Comparison of ENCODE assay signal across 23 cellular contexts in the genomic region with DNA sequence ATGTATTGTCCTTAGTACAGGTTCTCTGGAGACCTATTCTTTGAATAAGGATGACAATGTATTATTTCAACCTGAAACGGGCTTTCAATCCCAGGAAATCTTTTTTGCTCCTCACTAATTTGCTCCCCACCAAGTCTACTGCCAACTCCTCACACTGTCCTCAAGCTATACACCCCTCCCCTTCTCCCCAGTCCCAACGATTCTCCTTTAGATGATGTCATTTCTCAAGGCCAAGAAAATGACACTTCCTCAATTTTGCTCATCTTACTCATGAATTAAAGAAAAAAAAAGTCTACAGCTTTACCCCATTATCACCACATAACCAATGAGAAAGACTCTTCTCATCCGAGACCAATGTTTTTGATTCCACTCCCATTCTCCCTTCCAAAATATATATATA. TPM values are rescaled to one million over a fixed set of nuclear protein-coding genes. Genes with fewer than 3 reads are reported as not detected.
DNase-seq lines count a peak whose midpoint lies in the region; ATAC-seq and TF ChIP-seq lines count a peak whose summit lies in the region.
"Had no signal": no experiment of that assay in that cellular context is flagged by ENCODE, and none has a peak within 500 bp of the region (broad histone marks: within the 10 kb centered on the region; RNA-seq: fewer than 3 reads in every experiment).

No MANE protein-coding gene starts in this region.

- DNase-seq in CD14-positive monocyte (ENCODE audit: low spot score) (no peak), NOMO-1 treated with dmso at 0.1 percent for 144 hours (lab: John Stamatoyannopoulos, UW; ENCODE audit: unreplicated experiment) (peak; percentile 15), endodermal cell (no peak), Peyer's patch (no peak), GM10266 (ENCODE audit: extremely low spot score) (no peak), NCI-H2081 treated with DMSO at 0.1 percent for 48 hours (lab: John Stamatoyannopoulos, UW) (no peak)
- no peak for DNase-seq in CD4-positive, alpha-beta memory T cell
- DNase-seq: activated CD8-positive, alpha-beta memory T cell treated with anti-CD3 and anti-CD28 coated beads, Interleukin-2, amount 50 U/mL, for 48 hours; CD8-positive, alpha-beta memory T cell; cerebellar nuclear complex; kidney glomerular epithelial cell; NCI-H1092; NCI-H1930; NCI-H2227 treated with DMSO at 0.1 percent for 48 hours; NCI-H748 treated with DMSO at 0.1 percent for 48 hours; SHP77; T-cell had no signal

- H3K27me3 ChIP-seq in CD4-positive, alpha-beta memory T cell (ENCODE audit: insufficient read depth, low read length): no peaks in the 10 kb centered on the region
- H3K27me3 ChIP-seq in endodermal cell (ENCODE audit: control insufficient read depth, insufficient read depth, low read length, poor library complexity, severe bottlenecking) (no peaks in the 10 kb centered on the region), Peyer's patch (no peaks in the 10 kb centered on the region)

- H3K27me3 Mint-ChIP-seq in CD14-positive monocyte (ENCODE audit: low read depth in 3 of 3) (peaks cover 0 to 19% (median 0%) of the 10 kb centered on the region in 3 donors), endodermal cell (ENCODE audit: insufficient read depth) (no peaks in the 10 kb centered on the region)
- H3K27me3 Mint-ChIP-seq in CD4-positive, alpha-beta memory T cell: no peaks in the 10 kb centered on the region
- H3K27me3 Mint-ChIP-seq: activated T-helper 17 cell treated with anti-CD3 and anti-CD28 coated beads, Interleukin-2, amount 50 U/mL, for 72 hours; CD8-positive, alpha-beta memory T cell; T-cell; type B pancreatic cell had no signal

- no peak for ATAC-seq in GM19397 (IDR thresholded peaks at IDR 0.05; ENCODE audit: unreplicated experiment)
- ATAC-seq: activated T-helper 17 cell treated with anti-CD3 and anti-CD28 coated beads, Interleukin-2, amount 50 U/mL, for 72 hours; T-cell had no signal

- 90% methylated on average over 2 of the region's 3 CpGs; no CpG with 5 or more reads in 1 of the 2 experiments for WGBS in endodermal cell (ENCODE audit: insufficient coverage in 1 of 2, insufficient read length in 1 of 2), 2 experiments

- no peak overlapping the region for H3K4me3 Mint-ChIP-seq in CD14-positive monocyte
- H3K4me3 Mint-ChIP-seq in CD4-positive, alpha-beta memory T cell: no peak overlapping the region
- H3K4me3 Mint-ChIP-seq in endodermal cell: no peak overlapping the region
- H3K4me3 Mint-ChIP-seq: activated T-helper 17 cell treated with anti-CD3 and anti-CD28 coated beads, Interleukin-2, amount 50 U/mL, for 72 hours; CD8-positive, alpha-beta memory T cell; T-cell; type B pancreatic cell had no signal

- H3K4me1 ChIP-seq in CD4-positive, alpha-beta memory T cell (ENCODE audit: insufficient read depth, low read length): no peaks in the 10 kb centered on the region
- H3K4me1 ChIP-seq in endodermal cell (ENCODE audit: control insufficient read depth, insufficient read depth, low read length) (no peaks in the 10 kb centered on the region), Peyer's patch (no peaks in the 10 kb centered on the region)

- H3K27ac Mint-ChIP-seq in CD14-positive monocyte: peak overlapping the region in 6 of 7 donors; percentile 27 to 88 (median 68)
- peak overlapping the region in 4 of 7 donors; percentile 18 to 60 (median 32) for H3K27ac Mint-ChIP-seq in CD4-positive, alpha-beta memory T cell
- H3K27ac Mint-ChIP-seq in endodermal cell: peak overlapping the region; percentile 69
- H3K27ac Mint-ChIP-seq: activated T-helper 17 cell treated with anti-CD3 and anti-CD28 coated beads, Interleukin-2, amount 50 U/mL, for 72 hours; T-cell had no signal

- H3K4me1 Mint-ChIP-seq in CD14-positive monocyte (peaks cover 8% of the 10 kb centered on the region), endodermal cell (peaks cover 40% of the 10 kb centered on the region)
- H3K4me1 Mint-ChIP-seq in CD4-positive, alpha-beta memory T cell: peaks cover 0 to 11% (median 2%) of the 10 kb centered on the region in 4 donors
- H3K4me1 Mint-ChIP-seq: activated T-helper 17 cell treated with anti-CD3 and anti-CD28 coated beads, Interleukin-2, amount 50 U/mL, for 72 hours had no signal

- POLR2A ChIA-PET in CD4-positive, alpha-beta memory T cell (lab: Charles Lee; ENCODE audit: partially characterized antibody): no interaction called here

- H3K9me3 ChIP-seq in CD4-positive, alpha-beta memory T cell (ENCODE audit: control insufficient read depth in 1 of 2, low read length in 2 of 2): no peaks in the 10 kb centered on the region
- no peaks in the 10 kb centered on the region for H3K9me3 ChIP-seq in endodermal cell (ENCODE audit: control insufficient read depth, low read length)
- no peaks in the 10 kb centered on the region for H3K9me3 ChIP-seq in Peyer's patch

- no peak for TF ChIP-seq POLR2A in Peyer's patch (IDR thresholded peaks at IDR 0.05)

- H3K27ac ChIP-seq in CD4-positive, alpha-beta memory T cell (ENCODE audit: low read depth, low read length): no peak overlapping the region
- H3K27ac ChIP-seq in endodermal cell (ENCODE audit: low read depth, low read length) (no peak overlapping the region), Peyer's patch (no peak overlapping the region)
- H3K27ac ChIP-seq: PC-9 had no signal

- H3K9ac ChIP-seq in endodermal cell (ENCODE audit: extremely low read depth, low read length, poor library complexity, severe bottlenecking): no peak overlapping the region

- CTCF ChIA-PET in CD4-positive, alpha-beta memory T cell (lab: Charles Lee; ENCODE audit: partially characterized antibody): no interaction called here

- H3K36me3 Mint-ChIP-seq in CD14-positive monocyte (peaks cover 19 to 72% of the 10 kb centered on the region in 2 donors), endodermal cell (ENCODE audit: low read depth) (peaks cover 49% of the 10 kb centered on the region)
- peaks cover 8 to 18% of the 10 kb centered on the region in 2 donors for H3K36me3 Mint-ChIP-seq in CD4-positive, alpha-beta memory T cell

- no peak overlapping the region for H3K4me3 ChIP-seq in CD4-positive, alpha-beta memory T cell (ENCODE audit: low read length in 2 of 2)
- H3K4me3 ChIP-seq in endodermal cell (ENCODE audit: low read length) (no peak overlapping the region), Peyer's patch (no peak overlapping the region)
- H3K4me3 ChIP-seq: lung, PC-9 had no signal

- intact Hi-C loops in CD14-positive monocyte (cut with micrococcal nuclease): no loop called here
- intact Hi-C loops in CD4-positive, alpha-beta memory T cell (cut with micrococcal nuclease): no loop called here

- no peaks in the 10 kb centered on the region for H3K9me3 Mint-ChIP-seq in CD14-positive monocyte
- H3K9me3 Mint-ChIP-seq in CD4-positive, alpha-beta memory T cell: no peaks in the 10 kb centered on the region
- no peaks in the 10 kb centered on the region for H3K9me3 Mint-ChIP-seq in endodermal cell
- H3K9me3 Mint-ChIP-seq: activated T-helper 17 cell treated with anti-CD3 and anti-CD28 coated beads, Interleukin-2, amount 50 U/mL, for 72 hours; CD8-positive, alpha-beta memory T cell; T-cell; type B pancreatic cell had no signal

- TF ChIP-seq CTCF in CD14-positive monocyte (IDR thresholded peaks at IDR 0.05) (no peak), endodermal cell (conservative IDR thresholded peaks at IDR 0.05) (no peak), Peyer's patch (IDR thresholded peaks at IDR 0.05) (no peak), GM10266 (IDR thresholded peaks at IDR 0.05; ENCODE audit: control insufficient read depth, insufficient read depth, low read depth, missing control alignments) (no peak)

- no peaks in the 10 kb centered on the region for H3K36me3 ChIP-seq in CD4-positive, alpha-beta memory T cell (ENCODE audit: insufficient read depth, low read length)
- H3K36me3 ChIP-seq in endodermal cell (ENCODE audit: control insufficient read depth, insufficient read depth, low read length) (peaks cover 42% of the 10 kb centered on the region), Peyer's patch (no peaks in the 10 kb centered on the region)

RNA-seq across cellular contexts. Expression of gene AP1S2, which starts 20.6 kb away (rescaled TPM):
- polyA plus RNA-seq in CD14-positive monocyte: 100 to 1,000 TPM; 806 to 851 TPM
- 10 to 100 TPM; 23.9 to 26.4 TPM for total RNA-seq in CD4-positive, alpha-beta memory T cell
- polyA plus RNA-seq in CD4-positive, alpha-beta memory T cell: 10 to 100 TPM; 64.2 to 83.9 TPM
- 100 to 1,000 TPM; 133 to 220 TPM for total RNA-seq in endodermal cell
- 128 TPM for polyA plus RNA-seq in endodermal cell (2013, experiment 1 of 2)
- polyA plus RNA-seq in endodermal cell (2013, experiment 2 of 2): 136 TPM
- 10 to 100 TPM in 2 of 4 donors, 1 to 10 TPM in 2; 6.5 to 19.8 (median 10.7) TPM for total RNA-seq in Peyer's patch

RNA-seq across cellular contexts. Expression of gene ZRSR2, which starts 43.8 kb away (rescaled TPM):
- 10 to 100 TPM in 1 of 2 donors, 1 to 10 TPM in 1; 9.3 to 11.2 TPM for polyA plus RNA-seq in CD14-positive monocyte
- 10 to 100 TPM; 30.1 to 30.7 TPM for total RNA-seq in CD4-positive, alpha-beta memory T cell
- polyA plus RNA-seq in CD4-positive, alpha-beta memory T cell: 10 to 100 TPM; 19.5 to 42.2 TPM
- 10 to 100 TPM in 1 of 2 donors, 1 to 10 TPM in 1; 7.3 to 18.1 TPM for total RNA-seq in endodermal cell
- polyA plus RNA-seq in endodermal cell (2013, experiment 1 of 2): 8.0 TPM
- 11.0 TPM for polyA plus RNA-seq in endodermal cell (2013, experiment 2 of 2)
- 10 to 100 TPM in 1 of 4 donors, 1 to 10 TPM in 3; 3.2 to 16.5 (median 5.8) TPM for total RNA-seq in Peyer's patch
- total RNA-seq: G401 had no signal

Comparison
In these comparisons a context has a peak if more than half of its experiments do, and no peak if none do; other contexts are left out.
1. RNA of gene AP1S2, which starts 20.6 kb away (total RNA-seq): 133 to 220 TPM in endodermal cell; 23.9 to 26.4 TPM in CD4-positive, alpha-beta memory T cell and 6.5 to 19.8 TPM in Peyer's patch; every median in the first group is over 4 times any median in the second.
2. Peak in every context shown above with its lines, with median percentiles within 50 percentile points of each other: H3K27ac Mint-ChIP-seq.